In the genomic region with DNA sequence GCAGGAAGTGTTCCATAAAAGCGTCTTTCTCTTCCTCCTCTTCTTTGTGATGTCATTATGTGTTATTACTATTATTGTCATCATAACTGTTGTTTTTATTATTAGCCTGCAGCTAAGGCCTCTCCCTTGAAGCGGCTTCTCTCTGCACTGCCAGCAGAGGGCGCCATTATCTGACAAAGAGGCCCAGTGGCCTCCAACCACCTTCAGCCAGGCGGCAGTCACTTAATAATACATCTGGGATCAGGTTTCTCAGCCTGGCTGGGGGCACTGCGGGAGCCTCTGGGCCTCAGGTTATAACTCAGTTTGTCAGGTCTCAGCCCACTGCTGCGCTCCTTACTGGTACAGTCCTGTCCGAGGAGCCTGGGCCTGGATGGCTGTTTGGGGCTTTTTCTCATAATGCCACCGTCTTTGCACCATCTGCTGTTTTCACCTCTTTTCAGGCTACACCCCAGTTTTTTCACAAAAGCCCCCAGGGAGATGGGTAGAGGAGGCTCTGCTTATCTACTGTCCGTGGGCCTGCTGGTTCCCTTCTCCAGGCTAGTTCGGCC, we compare ENCODE assay signal across 8 cellular contexts.
A peak's percentile ranks its signal among the peaks of the same experiment; 100 is the strongest.
DNase-seq lines count a peak whose midpoint lies in the region; ATAC-seq and TF ChIP-seq lines count a peak whose summit lies in the region.

No MANE protein-coding gene starts in this region.

- peak; percentile 95 for TF ChIP-seq CTCF in C4-2B (conservative IDR thresholded peaks at IDR 0.05)

- in situ Hi-C loops in T47D (cut with HindIII; ENCODE audit: low pct_unique_long_range_greater_than_20kb, low sequenced_read_pairs): no loop called here

- peak; percentile 55 for ATAC-seq in stimulated activated naive CD8-positive, alpha-beta T cell treated with anti-CD3 and anti-CD28 coated beads, Interleukin-15, Interleukin-2, amounts not matched to agents 100 U/mL and 50 U/mL, for 24 hours
- no peak for ATAC-seq in GM21576 (IDR thresholded peaks at IDR 0.05; ENCODE audit: unreplicated experiment)

- H3K27ac ChIP-seq in C4-2B: no peak overlapping the region

- DNase-seq in GM19238 (ENCODE audit: insufficient read length, low spot score) (peak; percentile 47), NAMALWA (ENCODE audit: low spot score) (peak; percentile 84), SW 1271 (lab: John Stamatoyannopoulos, UW) (peak; percentile 42 to 69), T47D (ENCODE audit: low read depth in 1 of 2, low spot score in 1 of 2) (peak; percentile 80 to 90), left kidney (ENCODE audit: low read depth, low spot score) (peak; percentile 96)
- DNase-seq in stimulated activated naive CD8-positive, alpha-beta T cell treated with anti-CD3 and anti-CD28 coated beads, Interleukin-15, Interleukin-2, amounts not matched to agents 100 U/mL and 50 U/mL, for 24 hours: peak; percentile 69
